Comparison of ENCODE assay signal across 14 cellular contexts in the genomic region with DNA sequence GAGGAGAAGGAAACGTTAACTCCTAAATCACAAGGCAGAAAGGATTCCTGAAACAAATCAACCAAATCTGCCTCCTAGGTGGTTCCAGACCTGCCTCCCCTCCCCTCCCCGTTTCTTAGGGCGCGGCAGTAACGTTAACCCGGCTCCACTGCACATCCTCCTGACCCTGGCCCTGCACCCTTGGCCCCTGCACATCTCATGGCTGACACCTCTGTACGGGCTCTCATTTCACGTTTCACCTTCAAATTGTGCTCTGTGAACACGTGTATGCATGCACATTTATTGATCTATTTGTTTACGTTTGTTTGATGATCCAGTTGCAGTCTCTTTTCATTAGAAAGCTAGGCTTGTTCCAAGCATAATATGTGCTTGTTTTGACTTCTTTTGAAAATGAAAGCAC.
"Had no signal": no experiment of that assay in that cellular context is flagged by ENCODE, and none has a peak within 500 bp of the region (broad histone marks: within the 10 kb centered on the region; RNA-seq: fewer than 3 reads in every experiment).

No MANE protein-coding gene starts in this region.

- H3K9me3 Mint-ChIP-seq: activated T-helper 1 cell treated with anti-CD3 and anti-CD28 coated beads, Interleukin-12 subunit alpha, Interleukin-12 subunit beta, Interleukin-2, Interleukin-4 antibody, amounts not matched to agents 30 ng/mL and 10 ng/mL and 1 ng/mL, durations not matched to agents 14 hours and 24 hours and 36 hours; T-cell had no signal

- H3K27ac Mint-ChIP-seq: activated T-helper 1 cell treated with anti-CD3 and anti-CD28 coated beads, Interleukin-12 subunit alpha, Interleukin-12 subunit beta, Interleukin-2, Interleukin-4 antibody, amounts not matched to agents 30 ng/mL and 10 ng/mL and 1 ng/mL, durations not matched to agents 14 hours and 24 hours and 36 hours; T-cell had no signal

- H3K36me3 Mint-ChIP-seq: T-cell had no signal

- H3K4me2 ChIP-seq: SK-N-SH had no signal

- H3K27ac ChIP-seq: adrenal gland, esophagus squamous epithelium, left ventricle myocardium inferior, parathyroid adenoma, suprapubic skin had no signal

- DNase-seq: adrenal gland; esophagus squamous epithelium; hippocampal formation; kidney; left ventricle myocardium inferior; naive B cell; SK-N-SH; stimulated activated naive CD4-positive, alpha-beta T cell treated with Interleukin-2 at 50 U/mL for 16 hours; T-cell; T1000; trophoblast cell had no signal

- H3K79me2 ChIP-seq: parathyroid adenoma had no signal

- H3K4me3 ChIP-seq: adrenal gland, esophagus squamous epithelium, left ventricle myocardium inferior, suprapubic skin had no signal

- H3K4me3 Mint-ChIP-seq: activated T-helper 1 cell treated with anti-CD3 and anti-CD28 coated beads, Interleukin-12 subunit alpha, Interleukin-12 subunit beta, Interleukin-2, Interleukin-4 antibody, amounts not matched to agents 30 ng/mL and 10 ng/mL and 1 ng/mL, durations not matched to agents 14 hours and 24 hours and 36 hours had no signal

- H3K9me3 ChIP-seq: adrenal gland, esophagus squamous epithelium, suprapubic skin had no signal

- H3K27me3 ChIP-seq: adrenal gland had no signal

- H3K36me3 ChIP-seq: adrenal gland, esophagus squamous epithelium, left ventricle myocardium inferior, suprapubic skin had no signal

- H2AFZ ChIP-seq: parathyroid adenoma had no signal

- ATAC-seq: T-cell had no signal

- H3K4me1 ChIP-seq: adrenal gland, esophagus squamous epithelium, left ventricle myocardium inferior, parathyroid adenoma, suprapubic skin had no signal
